23 cellular contexts compared by ENCODE assay signal in genomic region chr6:146693342-146693741, GRCh38.
DNase-seq lines count a peak whose midpoint lies in the region; ATAC-seq and TF ChIP-seq lines count a peak whose summit lies in the region.
"Had no signal": no experiment of that assay in that cellular context is flagged by ENCODE, and none has a peak within 500 bp of the region (broad histone marks: within the 10 kb centered on the region; RNA-seq: fewer than 3 reads in every experiment).

No MANE protein-coding gene starts in this region.

- H3K9me3 ChIP-seq in colonic mucosa (no peaks in the 10 kb centered on the region), mucosa of descending colon (no peaks in the 10 kb centered on the region), OCI-LY7 (ENCODE audit: low read length) (no peaks in the 10 kb centered on the region), aorta (ENCODE audit: control insufficient read depth, low read length) (peaks cover 2% of the 10 kb centered on the region)
- H3K9me3 ChIP-seq: A549; BE2C; BLaER1 treated with 17β-estradiol and CSF1 and Interleukin-3, amounts not matched to agents 10 nM and 100 nM had no signal

- H3K79me2 ChIP-seq in GM23338 (replicated peaks; ENCODE audit: insufficient read depth) (no peaks in the 10 kb centered on the region), OCI-LY7 (ENCODE audit: insufficient read depth, low read depth, low read length) (no peaks in the 10 kb centered on the region)

- BruUV-seq in OCI-LY7 (replicated peaks; lab: Mats Ljungman, UMichigan), result no TSS peak

- CTCF ChIA-PET in OCI-LY7 (lab: Charles Lee; ENCODE audit: unreplicated experiment), result no interaction called here

- no peaks in the 10 kb centered on the region for H3K36me3 Mint-ChIP-seq in GM23338 (ENCODE audit: low read depth)
- H3K36me3 Mint-ChIP-seq: CD14-positive monocyte; CD8-positive, alpha-beta memory T cell had no signal

- H3K4me3 Mint-ChIP-seq in GM23338, result no peak overlapping the region
- H3K4me3 Mint-ChIP-seq: CD14-positive monocyte; CD4-positive, alpha-beta T cell; CD8-positive, alpha-beta memory T cell; H9 had no signal

- ATAC-seq in GM23338 (no peak), mucosa of descending colon (peak; percentile 32), aorta (ENCODE audit: low FRiP score) (no peak)
- ATAC-seq: A549, HCT116 had no signal

- peak overlapping the region; percentile 70 for H2AFZ ChIP-seq in GM23338
- no peak overlapping the region for H2AFZ ChIP-seq in OCI-LY7 (ENCODE audit: low read length)
- H2AFZ ChIP-seq: GM23248 had no signal

- peaks cover 3% of the 10 kb centered on the region; the same call in 1 of the 3 replicates for H3K4me1 Mint-ChIP-seq in GM23338
- H3K4me1 Mint-ChIP-seq: CD8-positive, alpha-beta memory T cell; H9 had no signal

- H3K27ac ChIP-seq in GM23338 (ENCODE audit: low read depth), result no peak overlapping the region
- H3K27ac ChIP-seq in colonic mucosa, result no peak overlapping the region
- no peak overlapping the region for H3K27ac ChIP-seq in OCI-LY7 (ENCODE audit: low read depth, low read length, poor library complexity, severe bottlenecking)
- H3K27ac ChIP-seq in aorta (ENCODE audit: low read depth in 1 of 2, low read length in 2 of 2), result no peak overlapping the region
- H3K27ac ChIP-seq: A549; BLaER1 treated with 17β-estradiol and CSF1 and Interleukin-3, amounts not matched to agents 10 nM and 100 nM; GM23248 had no signal

- no peak overlapping the region for H3K4me2 ChIP-seq in GM23338
- no peak overlapping the region for H3K4me2 ChIP-seq in OCI-LY7 (ENCODE audit: low read length)
- H3K4me2 ChIP-seq: A549; BLaER1 treated with 17β-estradiol and CSF1 and Interleukin-3, amounts not matched to agents 10 nM and 100 nM had no signal

- H3K36me3 ChIP-seq in GM23338 (ENCODE audit: insufficient read depth) (no peaks in the 10 kb centered on the region), colonic mucosa (no peaks in the 10 kb centered on the region), mucosa of descending colon (ENCODE audit: low read depth) (no peaks in the 10 kb centered on the region), OCI-LY7 (ENCODE audit: insufficient read depth, low read length) (no peaks in the 10 kb centered on the region), aorta (ENCODE audit: control insufficient read depth in 1 of 2, insufficient read depth in 2 of 2, low read length in 1 of 2) (no peaks in the 10 kb centered on the region)
- H3K36me3 ChIP-seq: BE2C; BLaER1 treated with 17β-estradiol and CSF1 and Interleukin-3, amounts not matched to agents 10 nM and 100 nM had no signal

- no peaks in the 10 kb centered on the region for H3K4me1 ChIP-seq in GM23338 (ENCODE audit: insufficient read depth)
- H3K4me1 ChIP-seq in colonic mucosa, result no peaks in the 10 kb centered on the region
- no peaks in the 10 kb centered on the region for H3K4me1 ChIP-seq in mucosa of descending colon (ENCODE audit: low read depth)
- H3K4me1 ChIP-seq in OCI-LY7 (ENCODE audit: insufficient read depth, low read length, poor library complexity, severe bottlenecking), result no peaks in the 10 kb centered on the region
- H3K4me1 ChIP-seq in aorta (ENCODE audit: control insufficient read depth in 1 of 2, insufficient read depth in 2 of 2, low read length in 2 of 2), result peaks cover 0 to 2% of the 10 kb centered on the region in 2 donors
- H3K4me1 ChIP-seq: A549; BLaER1 treated with 17β-estradiol and CSF1 and Interleukin-3, amounts not matched to agents 10 nM and 100 nM had no signal

- H3K27ac Mint-ChIP-seq in GM23338, result peak overlapping the region; percentile 34; the same call in 1 of the 2 replicates
- H3K27ac Mint-ChIP-seq: CD14-positive monocyte; CD4-positive, alpha-beta T cell; CD8-positive, alpha-beta memory T cell; H9 had no signal

- TF ChIP-seq CTCF in GM23338 (conservative IDR thresholded peaks at IDR 0.05; ENCODE audit: low read depth in 2 of 2) (no peak), colonic mucosa (IDR thresholded peaks at IDR 0.05) (no peak), mucosa of descending colon (IDR thresholded peaks at IDR 0.05) (no peak), OCI-LY7 (conservative IDR thresholded peaks at IDR 0.05; ENCODE audit: low read length) (no peak)

- no peaks in the 10 kb centered on the region for H3F3A ChIP-seq in GM23338 (replicated peaks; ENCODE audit: low read depth)

- H3K4me3 ChIP-seq in GM23338 (no peak overlapping the region), colonic mucosa (no peak overlapping the region), mucosa of descending colon (no peak overlapping the region), OCI-LY7 (ENCODE audit: low read depth, low read length, poor library complexity, severe bottlenecking) (no peak overlapping the region), aorta (ENCODE audit: low read length in 2 of 2) (no peak overlapping the region)
- H3K4me3 ChIP-seq: A549; BLaER1 treated with 17β-estradiol and CSF1 and Interleukin-3, amounts not matched to agents 10 nM and 100 nM; GM23248 had no signal

- POLR2A ChIA-PET in OCI-LY7 (lab: Charles Lee), result interaction anchor here (1.7 kb wide), 1 partner anchor 11 kb away, joined by 4 read pairs; no protein-coding TSS in a partner anchor

- H3K27me3 Mint-ChIP-seq in GM23338 (ENCODE audit: insufficient read depth, low read depth, poor library complexity), result no peaks in the 10 kb centered on the region
- H3K27me3 Mint-ChIP-seq: CD4-positive, alpha-beta T cell; CD8-positive, alpha-beta memory T cell had no signal

- no peaks in the 10 kb centered on the region for H3K9me3 Mint-ChIP-seq in GM23338
- H3K9me3 Mint-ChIP-seq: CD14-positive monocyte; CD4-positive, alpha-beta T cell; CD8-positive, alpha-beta memory T cell; H9 had no signal

- H3K27me3 ChIP-seq in GM23338 (ENCODE audit: insufficient read depth) (no peaks in the 10 kb centered on the region), colonic mucosa (no peaks in the 10 kb centered on the region), aorta (ENCODE audit: control insufficient read depth in 1 of 2, insufficient read depth in 2 of 2, low read length in 1 of 2) (no peaks in the 10 kb centered on the region)
- H3K27me3 ChIP-seq: BLaER1 treated with 17β-estradiol and CSF1 and Interleukin-3, amounts not matched to agents 10 nM and 100 nM had no signal

- DNase-seq in GM23338 (ENCODE audit: low spot score) (no peak), LHCN-M2 (ENCODE audit: low read depth) (peak; percentile 2), colonic mucosa (peak; percentile 18), mucosa of descending colon (no peak), OCI-LY7 (ENCODE audit: low spot score) (no peak), aorta (no peak), HUDEP-2 (lab: John Stamatoyannopoulos, UW; ENCODE audit: unreplicated experiment in 76 of 76) (no peak)
- no peak for DNase-seq in stimulated activated naive CD4-positive, alpha-beta T cell (lab: John Stamatoyannopoulos, UW)
- DNase-seq: 8988T; ACHN; AML-193; BE2C; CD4-positive, alpha-beta T cell; CD8-positive, alpha-beta memory T cell; DMS53; DMS79 treated with DMSO at 0.1 percent for 48 hours; GF-D8; GM23248; H9 had no signal

- intact Hi-C loops in colonic mucosa (cut with DNase I), result no loop called here
- intact Hi-C loops in mucosa of descending colon (cut with DNase I, micrococcal nuclease), result no loop called here
- intact Hi-C loops in OCI-LY7 (cut with micrococcal nuclease; ENCODE audit: unreplicated experiment), result no loop called here
- intact Hi-C loops in aorta (cut with DNase I), result no loop called here

- no peak overlapping the region for H3K9ac ChIP-seq in colonic mucosa (ENCODE audit: low read depth in 2 of 2, low read length in 2 of 2)
- H3K9ac ChIP-seq: BLaER1 treated with 17β-estradiol and CSF1 and Interleukin-3, amounts not matched to agents 10 nM and 100 nM; GM23248 had no signal

- H4K20me1 ChIP-seq in GM23338 (replicated peaks; ENCODE audit: insufficient read depth) (no peaks in the 10 kb centered on the region), OCI-LY7 (ENCODE audit: insufficient read depth, low read length) (no peaks in the 10 kb centered on the region)
- H4K20me1 ChIP-seq: BLaER1 treated with 17β-estradiol and CSF1 and Interleukin-3, amounts not matched to agents 10 nM and 100 nM had no signal

- 76 to 81% methylated on average over 4 of the region's 4 CpGs for WGBS in aorta, 2 donors

- H3K9me2 ChIP-seq in GM23338 (ENCODE audit: insufficient read depth) (no peaks in the 10 kb centered on the region), OCI-LY7 (ENCODE audit: insufficient read depth, low read length) (no peaks in the 10 kb centered on the region)

Comparison
In these comparisons a context has a peak if more than half of its experiments do, and no peak if none do; other contexts are left out.
1. DNase-seq: peak in LHCN-M2 (single experiment) and colonic mucosa (single experiment); none in GM23338 (single experiment), mucosa of descending colon (0 of 3), OCI-LY7 (single experiment), stimulated activated naive CD4-positive, alpha-beta T cell (0 of 6), aorta (0 of 2) and HUDEP-2 (0 of 76).